In the genomic region with DNA sequence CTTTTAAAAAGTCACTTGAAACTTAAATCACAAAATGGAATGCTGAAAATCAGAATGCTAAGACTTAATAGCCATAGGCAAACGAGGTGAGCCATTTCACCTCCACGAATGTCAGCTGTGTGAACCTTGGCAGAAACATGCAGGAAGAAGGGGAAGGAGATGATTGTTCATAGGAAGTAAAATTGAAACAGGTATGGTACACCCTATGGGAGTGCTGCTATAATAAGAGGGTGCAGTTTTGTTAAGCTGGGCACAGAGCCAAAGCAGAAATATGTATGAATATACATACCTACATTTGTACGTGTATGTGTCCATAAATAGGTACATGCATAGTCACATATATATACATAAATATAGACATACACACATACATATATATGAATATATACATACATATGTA, we compare ENCODE assay signal across 26 cellular contexts. TPM values are rescaled to one million over a fixed set of nuclear protein-coding genes. Genes with fewer than 3 reads are reported as not detected.
"Had no signal": no experiment of that assay in that cellular context is flagged by ENCODE, and none has a peak within 500 bp of the region (broad histone marks: within the 10 kb centered on the region; RNA-seq: fewer than 3 reads in every experiment).

No MANE protein-coding gene starts in this region.

- H3K4me3 Mint-ChIP-seq: activated CD4-positive, alpha-beta T cell treated with anti-CD3 and anti-CD28 coated beads, Interleukin-2, amount 10 ng/mL, durations not matched to agents 24 days and 14 days; activated CD8-positive, alpha-beta memory T cell treated with anti-CD3 and anti-CD28 coated beads, Interleukin-2, amount 10 ng/mL, durations not matched to agents 7 days and 5 days; activated naive CD4-positive, alpha-beta T cell treated with anti-CD3 and anti-CD28 coated beads for 36 hours; activated naive CD8-positive, alpha-beta T cell; activated T-cell treated with anti-CD3 and anti-CD28 coated beads, Interleukin-2, amount 50 U/mL, for 4 hours; brain; T-helper 1 cell treated with Interleukin-12 subunit alpha and Interleukin-12 subunit beta and Interleukin-4 antibody, amounts not matched to agents 30 μg/mL and 1 μg/mL, for 36 hours; WTC11 had no signal

- H3K27me3 Mint-ChIP-seq: activated CD4-positive, alpha-beta T cell treated with anti-CD3 and anti-CD28 coated beads, Interleukin-2, amount 10 ng/mL, durations not matched to agents 24 days and 14 days; activated CD8-positive, alpha-beta memory T cell treated with anti-CD3 and anti-CD28 coated beads, Interleukin-2, amount 10 ng/mL, durations not matched to agents 7 days and 5 days; activated naive CD8-positive, alpha-beta T cell; brain had no signal

- H3K9me3 Mint-ChIP-seq: activated CD4-positive, alpha-beta T cell treated with anti-CD3 and anti-CD28 coated beads, Interleukin-2, amount 10 ng/mL, durations not matched to agents 24 days and 14 days; activated naive CD4-positive, alpha-beta T cell treated with anti-CD3 and anti-CD28 coated beads for 36 hours; activated T-cell treated with anti-CD3 and anti-CD28 coated beads, Interleukin-2, amount 50 U/mL, for 4 hours; brain; T-helper 1 cell treated with Interleukin-12 subunit alpha and Interleukin-12 subunit beta and Interleukin-4 antibody, amounts not matched to agents 30 μg/mL and 1 μg/mL, for 36 hours; WTC11 had no signal

- H3K4me1 Mint-ChIP-seq: activated CD4-positive, alpha-beta T cell treated with anti-CD3 and anti-CD28 coated beads, Interleukin-2, amount 10 ng/mL, durations not matched to agents 24 days and 14 days; activated CD8-positive, alpha-beta memory T cell treated with anti-CD3 and anti-CD28 coated beads, Interleukin-2, amount 10 ng/mL, durations not matched to agents 7 days and 5 days; brain had no signal

- H3K27ac Mint-ChIP-seq: activated CD4-positive, alpha-beta T cell treated with anti-CD3 and anti-CD28 coated beads, Interleukin-2, amount 10 ng/mL, durations not matched to agents 24 days and 14 days; activated CD8-positive, alpha-beta memory T cell treated with anti-CD3 and anti-CD28 coated beads, Interleukin-2, amount 10 ng/mL, durations not matched to agents 7 days and 5 days; activated naive CD4-positive, alpha-beta T cell treated with anti-CD3 and anti-CD28 coated beads for 36 hours; activated naive CD8-positive, alpha-beta T cell; brain; T-helper 1 cell treated with Interleukin-12 subunit alpha and Interleukin-12 subunit beta and Interleukin-4 antibody, amounts not matched to agents 30 μg/mL and 1 μg/mL, for 36 hours; WTC11 had no signal

- H3K36me3 Mint-ChIP-seq: activated CD8-positive, alpha-beta memory T cell treated with anti-CD3 and anti-CD28 coated beads, Interleukin-2, amount 10 ng/mL, durations not matched to agents 7 days and 5 days; activated naive CD8-positive, alpha-beta T cell; brain; WTC11 had no signal

- FAIRE-seq: astrocyte, HepG2, RCC 7860 had no signal

- DNase-seq: activated CD4-positive, alpha-beta T cell treated with anti-CD3 and anti-CD28 coated beads, Interleukin-2, amount 10 ng/mL, durations not matched to agents 24 days and 14 days; activated CD4-positive, alpha-beta T cell treated with anti-CD3 and anti-CD28 coated beads, Interleukin-2, amount 50 U/mL, for 48 hours; activated CD4-positive, CD25-positive, alpha-beta regulatory T cell treated with anti-CD3 and anti-CD28 coated beads, Interleukin-2, amount 50 U/mL, for 72 hours; activated CD8-positive, alpha-beta memory T cell treated with anti-CD3 and anti-CD28 coated beads, Interleukin-2, amount 10 ng/mL, durations not matched to agents 7 days and 5 days; activated effector memory CD4-positive, alpha-beta T cell treated with anti-CD3 and anti-CD28 coated beads, Interleukin-2, amount 50 U/mL, for 16 hours; activated naive CD4-positive, alpha-beta T cell treated with anti-CD3 and anti-CD28 coated beads for 36 hours; activated T-cell treated with anti-CD3 and anti-CD28 coated beads, Interleukin-2, amount 50 U/mL, for 4 hours; amygdala; MM.1S; NCI-H1105 treated with DMSO at 0.1 percent for 48 hours; NCI-H1436 treated with DMSO at 0.1 percent for 48 hours; NCI-H187; NCI-H2081; NCI-H446; NCI-H524; NCI-H748 treated with DMSO at 0.1 percent for 48 hours; NK-92 treated with Interleukin-12 subunit alpha and Interleukin-12 subunit beta, amount 100 ng/mL, for 24 hours; OCI-M1; SHP77 treated with DMSO at 0.1 percent for 48 hours had no signal

RNA-seq across cellular contexts. Expression of a gene that starts 51.0 kb away (rescaled TPM):
- total RNA-seq: activated CD4-positive, alpha-beta T cell treated with anti-CD3 and anti-CD28 coated beads, Interleukin-2, amount 10 ng/mL, durations not matched to agents 24 days and 14 days; activated CD8-positive, alpha-beta memory T cell treated with anti-CD3 and anti-CD28 coated beads, Interleukin-2, amount 10 ng/mL, durations not matched to agents 7 days and 5 days; activated naive CD4-positive, alpha-beta T cell treated with anti-CD3 and anti-CD28 coated beads for 36 hours; activated T-cell treated with anti-CD3 and anti-CD28 coated beads, Interleukin-2, amount 50 U/mL, for 4 hours; HepG2 had no signal
